ENCODE assay signal across 2 cellular contexts in the genomic region with DNA sequence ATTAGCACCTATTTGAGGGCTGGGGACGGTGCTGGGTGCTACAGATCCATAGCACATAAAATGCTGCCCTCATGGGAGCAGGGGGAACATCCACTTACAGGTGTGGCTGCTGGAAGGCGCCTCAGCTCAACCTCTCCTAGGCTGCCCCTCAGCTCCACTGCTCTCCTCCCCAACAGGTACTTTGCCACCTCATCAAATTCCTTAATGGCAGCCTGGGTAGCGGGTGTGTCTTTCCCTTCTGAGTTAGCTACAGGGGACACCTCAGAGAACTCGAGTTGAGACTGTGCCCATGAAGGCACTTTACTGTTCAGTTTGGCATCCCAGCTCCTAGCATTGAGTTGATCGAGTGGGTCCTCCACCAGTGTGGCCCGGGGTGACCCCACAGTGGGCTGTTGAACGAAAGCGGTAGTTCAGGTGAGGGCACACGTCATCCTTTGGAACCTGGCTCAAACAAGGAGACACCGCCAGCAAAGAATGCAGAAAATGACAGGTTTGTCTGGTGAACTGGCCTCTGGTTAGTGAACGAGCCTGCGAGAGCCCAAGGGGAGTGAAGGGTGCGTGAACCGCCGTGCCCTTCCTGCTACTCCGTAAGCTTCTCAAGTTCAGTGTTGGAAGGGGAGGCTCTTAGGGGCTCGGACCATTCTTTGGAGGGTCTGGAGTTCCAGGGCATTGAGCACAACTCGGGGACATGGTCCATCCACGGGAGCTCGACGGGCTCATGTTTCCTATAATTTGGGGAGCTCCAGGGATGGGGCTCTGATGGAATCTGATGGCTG.
TF ChIP-seq lines count a peak whose summit lies in the region.

No MANE protein-coding gene starts in this region.

TF ChIP-seq in IMR-90, 13 proteins besides CTCF, POLR2A, EP300 and RAD21:
- TF ChIP-seq CHD1 (IDR thresholded peaks at IDR 0.05; ENCODE audit: low read depth, low read length) (no peak), MXI1 (IDR thresholded peaks at IDR 0.05; ENCODE audit: borderline replicate concordance, low read depth, low read length) (no peak)
- TF ChIP-seq, protein P1, sequence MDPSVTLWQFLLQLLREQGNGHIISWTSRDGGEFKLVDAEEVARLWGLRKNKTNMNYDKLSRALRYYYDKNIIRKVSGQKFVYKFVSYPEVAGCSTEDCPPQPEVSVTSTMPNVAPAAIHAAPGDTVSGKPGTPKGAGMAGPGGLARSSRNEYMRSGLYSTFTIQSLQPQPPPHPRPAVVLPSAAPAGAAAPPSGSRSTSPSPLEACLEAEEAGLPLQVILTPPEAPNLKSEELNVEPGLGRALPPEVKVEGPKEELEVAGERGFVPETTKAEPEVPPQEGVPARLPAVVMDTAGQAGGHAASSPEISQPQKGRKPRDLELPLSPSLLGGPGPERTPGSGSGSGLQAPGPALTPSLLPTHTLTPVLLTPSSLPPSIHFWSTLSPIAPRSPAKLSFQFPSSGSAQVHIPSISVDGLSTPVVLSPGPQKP (IDR thresholded peaks at IDR 0.05; ENCODE audit: borderline replicate concordance, low read depth, low read length): no peak

TF ChIP-seq in K562, 482 proteins besides CTCF, POLR2A, EP300 and RAD21:
- TF ChIP-seq ZNF316 (IDR thresholded peaks at IDR 0.05): peak; percentile 48; the same call in 1 of the 2 replicates
- TF ChIP-seq, protein P2, sequence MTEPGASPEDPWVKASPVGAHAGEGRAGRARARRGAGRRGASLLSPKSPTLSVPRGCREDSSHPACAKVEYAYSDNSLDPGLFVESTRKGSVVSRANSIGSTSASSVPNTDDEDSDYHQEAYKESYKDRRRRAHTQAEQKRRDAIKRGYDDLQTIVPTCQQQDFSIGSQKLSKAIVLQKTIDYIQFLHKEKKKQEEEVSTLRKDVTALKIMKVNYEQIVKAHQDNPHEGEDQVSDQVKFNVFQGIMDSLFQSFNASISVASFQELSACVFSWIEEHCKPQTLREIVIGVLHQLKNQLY (CRISPR knock-in tag; conservative IDR thresholded peaks at IDR 0.05): no peak
- peak; percentile 21 for TF ChIP-seq HNRNPLL (IDR thresholded peaks at IDR 0.05; ENCODE audit: low read depth, low read length, poor library complexity, severe bottlenecking)
TF ChIP-seq in K562: peak in this region for 2.
